Comparison of ENCODE assay signal across 8 cellular contexts in genomic region chr9:13351768-13352386, GRCh38.
DNase-seq lines count a peak whose midpoint lies in the region; TF ChIP-seq lines count a peak whose summit lies in the region.

No MANE protein-coding gene starts in this region.

- TF ChIP-seq CTCF in fibroblast of pulmonary artery (IDR thresholded peaks at IDR 0.05; ENCODE audit: low read length, missing control alignments): peak; percentile 62
- peak; percentile 81 for TF ChIP-seq CTCF in progenitor cell of endocrine pancreas (IDR thresholded peaks at IDR 0.05; ENCODE audit: unreplicated experiment)

- no peaks in the 10 kb centered on the region for H3K9me3 Mint-ChIP-seq in progenitor cell of endocrine pancreas (ENCODE audit: low read depth)

- DNase-seq in D341Med (ENCODE audit: low spot score) (peak; percentile 29), KBM-7 (peak; percentile 3), RPMI7951 (ENCODE audit: low read depth) (peak; percentile 37), fibroblast of pulmonary artery (ENCODE audit: low read depth) (peak; percentile 85), progenitor cell of endocrine pancreas (ENCODE audit: low spot score, unreplicated experiment) (no peak), posterior vena cava (ENCODE audit: low spot score) (no peak), posterior cingulate gyrus (no peak)
- no peak for DNase-seq in activated CD4-positive, alpha-beta T cell treated with anti-CD3 and anti-CD28 coated beads for 1 hour

- intact Hi-C loops in posterior vena cava (cut with DNase I): loop anchor here (10.0 kb wide), 2 partner anchors 63 to 1003 kb away; no protein-coding TSS in a partner anchor
- intact Hi-C loops in posterior cingulate gyrus (cut with DNase I): loop anchor here (5.0 to 10.0 kb wide), 2 partner anchors 333 to 1080 kb away; no protein-coding TSS in a partner anchor

- no peak overlapping the region for H3K27ac Mint-ChIP-seq in progenitor cell of endocrine pancreas

- no peaks in the 10 kb centered on the region for H3K27me3 Mint-ChIP-seq in progenitor cell of endocrine pancreas

- H3K4me1 Mint-ChIP-seq in progenitor cell of endocrine pancreas (ENCODE audit: low read depth): no peaks in the 10 kb centered on the region

- H3K4me3 Mint-ChIP-seq in progenitor cell of endocrine pancreas (ENCODE audit: low read depth): no peak overlapping the region

- no peaks in the 10 kb centered on the region for H3K36me3 Mint-ChIP-seq in progenitor cell of endocrine pancreas (ENCODE audit: insufficient read depth)

- H3K4me3 ChIP-seq in fibroblast of pulmonary artery (replicated peaks; ENCODE audit: low read depth, low read length): no peak overlapping the region

- in situ Hi-C loops in KBM-7 (cut with MboI; ENCODE audit: low pct_unique_long_range_greater_than_20kb, low sequenced_read_pairs): no loop called here

Comparison
In these comparisons a context has a peak if more than half of its experiments do, and no peak if none do; other contexts are left out.
1. DNase-seq: peak in D341Med (single experiment), KBM-7 (single experiment), RPMI7951 (single experiment) and fibroblast of pulmonary artery (single experiment); none in progenitor cell of endocrine pancreas (single experiment), posterior vena cava (single experiment), activated CD4-positive, alpha-beta T cell treated with anti-CD3 and anti-CD28 coated beads for 1 hour (single experiment) and posterior cingulate gyrus (0 of 10).